ENCODE assay signal across 13 cellular contexts in genomic region chr2:18829331-18829902, GRCh38.
DNase-seq lines count a peak whose midpoint lies in the region; ATAC-seq and TF ChIP-seq lines count a peak whose summit lies in the region.
"Had no signal": no experiment of that assay in that cellular context is flagged by ENCODE, and none has a peak within 500 bp of the region (broad histone marks: within the 10 kb centered on the region; RNA-seq: fewer than 3 reads in every experiment).

No MANE protein-coding gene starts in this region.

- ATAC-seq in RWPE2 (ENCODE audit: low read depth) (peak; percentile 71), GM19455 (IDR thresholded peaks at IDR 0.05; ENCODE audit: unreplicated experiment) (no peak), HG02852 (IDR thresholded peaks at IDR 0.05; ENCODE audit: unreplicated experiment) (no peak)
- ATAC-seq: activated CD8-positive, alpha-beta T cell treated with anti-CD3 and anti-CD28 coated beads for 36 hours; GM23338 had no signal

- H3K4me3 ChIP-seq in RWPE2 (ENCODE audit: severe bottlenecking), result no peak overlapping the region
- no peak overlapping the region for H3K4me3 ChIP-seq in prostate gland
- H3K4me3 ChIP-seq in coronary artery, result no peak overlapping the region
- H3K4me3 ChIP-seq: GM23338, spleen had no signal

- no peaks in the 10 kb centered on the region for H3K27me3 ChIP-seq in RWPE2 (ENCODE audit: insufficient read depth, poor library complexity, severe bottlenecking)
- H3K27me3 ChIP-seq in prostate gland (replicated peaks; ENCODE audit: insufficient read depth), result no peaks in the 10 kb centered on the region
- H3K27me3 ChIP-seq: spleen had no signal

- H3K4me1 ChIP-seq in RWPE2 (ENCODE audit: insufficient read depth, poor library complexity, severe bottlenecking) (peaks cover 14% of the 10 kb centered on the region), prostate gland (replicated peaks) (peaks cover 3% of the 10 kb centered on the region)
- H3K4me1 ChIP-seq: spleen had no signal

- TF ChIP-seq CTCF in RWPE2 (IDR thresholded peaks at IDR 0.05; ENCODE audit: poor library complexity, severe bottlenecking) (no peak), prostate gland (IDR thresholded peaks at IDR 0.05) (no peak), coronary artery (IDR thresholded peaks at IDR 0.05) (no peak)

- WGBS in prostate gland, result 20% methylated on average over 4 of the region's 4 CpGs

- DNase-seq in EL (peak; percentile 84), RWPE2 (ENCODE audit: low spot score) (no peak), fibroblast of peridontal ligament (ENCODE audit: extremely low read depth) (peak; percentile 45), prostate gland (ENCODE audit: low spot score) (peak; percentile 37), nucleus accumbens (lab: John Stamatoyannopoulos, UW) (no peak), coronary artery (ENCODE audit: low spot score) (no peak)
- DNase-seq: activated CD8-positive, alpha-beta T cell treated with anti-CD3 and anti-CD28 coated beads for 36 hours; activated naive CD4-positive, alpha-beta T cell treated with anti-CD3 and anti-CD28 coated beads, Interleukin-2, amount 50 U/mL, for 16 hours; MV-4-11; spleen had no signal

- intact Hi-C loops in prostate gland (cut with DNase I), result no loop called here

- H3K9me3 ChIP-seq in RWPE2 (ENCODE audit: severe bottlenecking), result no peaks in the 10 kb centered on the region
- no peaks in the 10 kb centered on the region for H3K9me3 ChIP-seq in prostate gland
- H3K9me3 ChIP-seq: spleen had no signal

- no peak for TF ChIP-seq POLR2A in prostate gland (IDR thresholded peaks at IDR 0.05)

- H3K27ac ChIP-seq in RWPE2 (ENCODE audit: poor library complexity, severe bottlenecking) (peak overlapping the region; percentile 19), prostate gland (no peak overlapping the region), coronary artery (peak overlapping the region in 1 of 2 donors; percentile 2)
- H3K27ac ChIP-seq: spleen had no signal

- no peaks in the 10 kb centered on the region for H3K36me3 ChIP-seq in RWPE2 (ENCODE audit: low read depth)
- H3K36me3 ChIP-seq in prostate gland, result no peaks in the 10 kb centered on the region
- H3K36me3 ChIP-seq: spleen had no signal

Comparison
In these comparisons a context has a peak if more than half of its experiments do, and no peak if none do; other contexts are left out.
1. DNase-seq: peak in EL (single experiment), fibroblast of peridontal ligament (single experiment) and prostate gland (single experiment); none in RWPE2 (single experiment), nucleus accumbens (0 of 56) and coronary artery (single experiment).